Comparison of ENCODE assay signal across 1 cellular context in the genomic region with DNA sequence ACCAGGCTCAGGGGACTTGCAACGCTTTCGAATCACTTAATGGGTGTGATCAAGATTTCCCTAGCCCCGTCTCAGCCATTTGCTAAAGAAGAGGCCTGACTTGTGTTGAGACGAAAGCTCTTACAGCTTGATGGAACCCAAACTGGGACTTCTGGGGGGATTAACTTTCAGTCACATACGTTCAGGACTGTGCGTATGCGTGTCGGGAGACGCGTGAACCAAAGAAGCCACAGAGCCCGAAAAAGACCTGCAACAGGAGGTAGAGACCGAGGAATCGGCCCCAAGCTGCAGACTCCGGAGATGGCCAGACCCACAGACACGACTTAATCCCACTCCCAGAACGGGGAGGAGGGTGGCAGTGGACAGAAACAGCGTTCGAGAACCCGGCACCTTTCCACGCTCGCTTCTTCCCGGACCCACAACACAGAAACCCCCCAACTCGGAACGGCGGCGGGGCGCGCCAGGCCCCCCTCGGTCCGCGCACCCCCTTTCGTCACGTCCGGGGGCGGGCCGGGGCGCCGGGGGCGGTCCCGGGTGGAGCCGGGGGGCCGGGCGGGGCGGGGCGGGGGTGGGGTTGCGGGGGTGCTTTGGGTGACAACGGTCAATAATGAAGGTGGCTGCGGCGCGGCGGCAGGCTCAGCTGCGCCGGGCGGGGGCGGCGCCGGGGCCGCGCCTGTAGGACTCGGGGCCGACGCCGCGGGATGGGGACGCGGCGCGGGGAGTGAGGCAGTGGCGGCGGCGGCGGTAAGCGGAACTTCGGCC.
A peak's percentile ranks its signal among the peaks of the same experiment; 100 is the strongest.
TF ChIP-seq lines count a peak whose summit lies in the region.

A gene (plus strand): TSS at position 604 of the 762 bp plus-strand sequence. CDS start 256 bp downstream, outside the sequence.

TF ChIP-seq in GM12878, 131 proteins besides CTCF, POLR2A, EP300 and RAD21 (continued from another document and continues in another):
- TF ChIP-seq, protein P1, sequence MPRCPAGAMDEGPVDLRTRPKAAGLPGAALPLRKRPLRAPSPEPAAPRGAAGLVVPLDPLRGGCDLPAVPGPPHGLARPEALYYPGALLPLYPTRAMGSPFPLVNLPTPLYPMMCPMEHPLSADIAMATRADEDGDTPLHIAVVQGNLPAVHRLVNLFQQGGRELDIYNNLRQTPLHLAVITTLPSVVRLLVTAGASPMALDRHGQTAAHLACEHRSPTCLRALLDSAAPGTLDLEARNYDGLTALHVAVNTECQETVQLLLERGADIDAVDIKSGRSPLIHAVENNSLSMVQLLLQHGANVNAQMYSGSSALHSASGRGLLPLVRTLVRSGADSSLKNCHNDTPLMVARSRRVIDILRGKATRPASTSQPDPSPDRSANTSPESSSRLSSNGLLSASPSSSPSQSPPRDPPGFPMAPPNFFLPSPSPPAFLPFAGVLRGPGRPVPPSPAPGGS (IDR thresholded peaks at IDR 0.05; ENCODE audit: borderline replicate concordance, insufficient read depth, low read depth, low read length, poor library complexity, severe bottlenecking), result no peak
- TF ChIP-seq STAT1 (conservative IDR thresholded peaks at IDR 0.05) (no peak), TCF7 (IDR thresholded peaks at IDR 0.05; ENCODE audit: borderline replicate concordance) (no peak), TARDBP (IDR thresholded peaks at IDR 0.05; ENCODE audit: borderline replicate concordance) (no peak), RB1 (IDR thresholded peaks at IDR 0.05; ENCODE audit: borderline replicate concordance) (peak; percentile 42), SUZ12 (IDR thresholded peaks at IDR 0.05; ENCODE audit: unreplicated experiment) (no peak), PAX5 (IDR thresholded peaks at IDR 0.05; ENCODE audit: borderline replicate concordance, low read depth, low read length) (no peak), TCF3 (IDR thresholded peaks at IDR 0.05; ENCODE audit: borderline replicate concordance, insufficient read depth, low read depth, low read length) (0 out of 2 replicates have a peak, but pooled peaks have one; percentile 50), HDAC6 (IDR thresholded peaks at IDR 0.05; ENCODE audit: unreplicated experiment) (no peak), MEF2A (IDR thresholded peaks at IDR 0.05; ENCODE audit: insufficient read depth, low read depth, low read length) (no peak), MXI1 (IDR thresholded peaks at IDR 0.05; ENCODE audit: low read depth, low read length) (peak; percentile 43; the same call in 1 of the 2 replicates), BACH1 (IDR thresholded peaks at IDR 0.05; ENCODE audit: borderline replicate concordance) (no peak; the same call in 1 of the 2 replicates), CREB1 (IDR thresholded peaks at IDR 0.05; ENCODE audit: low read depth) (peak; percentile 87), NRF1 (conservative IDR thresholded peaks at IDR 0.05; ENCODE audit: low read depth, low read length) (no peak)
- TF ChIP-seq, protein P2, sequence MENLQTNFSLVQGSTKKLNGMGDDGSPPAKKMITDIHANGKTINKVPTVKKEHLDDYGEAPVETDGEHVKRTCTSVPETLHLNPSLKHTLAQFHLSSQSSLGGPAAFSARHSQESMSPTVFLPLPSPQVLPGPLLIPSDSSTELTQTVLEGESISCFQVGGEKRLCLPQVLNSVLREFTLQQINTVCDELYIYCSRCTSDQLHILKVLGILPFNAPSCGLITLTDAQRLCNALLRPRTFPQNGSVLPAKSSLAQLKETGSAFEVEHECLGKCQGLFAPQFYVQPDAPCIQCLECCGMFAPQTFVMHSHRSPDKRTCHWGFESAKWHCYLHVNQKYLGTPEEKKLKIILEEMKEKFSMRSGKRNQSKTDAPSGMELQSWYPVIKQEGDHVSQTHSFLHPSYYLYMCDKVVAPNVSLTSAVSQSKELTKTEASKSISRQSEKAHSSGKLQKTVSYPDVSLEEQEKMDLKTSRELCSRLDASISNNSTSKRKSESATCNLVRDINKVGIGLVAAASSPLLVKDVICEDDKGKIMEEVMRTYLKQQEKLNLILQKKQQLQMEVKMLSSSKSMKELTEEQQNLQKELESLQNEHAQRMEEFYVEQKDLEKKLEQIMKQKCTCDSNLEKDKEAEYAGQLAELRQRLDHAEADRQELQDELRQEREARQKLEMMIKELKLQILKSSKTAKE (IDR thresholded peaks at IDR 0.05; ENCODE audit: low read depth, poor library complexity, severe bottlenecking), result peak; percentile 46
- TF ChIP-seq, protein P3, sequence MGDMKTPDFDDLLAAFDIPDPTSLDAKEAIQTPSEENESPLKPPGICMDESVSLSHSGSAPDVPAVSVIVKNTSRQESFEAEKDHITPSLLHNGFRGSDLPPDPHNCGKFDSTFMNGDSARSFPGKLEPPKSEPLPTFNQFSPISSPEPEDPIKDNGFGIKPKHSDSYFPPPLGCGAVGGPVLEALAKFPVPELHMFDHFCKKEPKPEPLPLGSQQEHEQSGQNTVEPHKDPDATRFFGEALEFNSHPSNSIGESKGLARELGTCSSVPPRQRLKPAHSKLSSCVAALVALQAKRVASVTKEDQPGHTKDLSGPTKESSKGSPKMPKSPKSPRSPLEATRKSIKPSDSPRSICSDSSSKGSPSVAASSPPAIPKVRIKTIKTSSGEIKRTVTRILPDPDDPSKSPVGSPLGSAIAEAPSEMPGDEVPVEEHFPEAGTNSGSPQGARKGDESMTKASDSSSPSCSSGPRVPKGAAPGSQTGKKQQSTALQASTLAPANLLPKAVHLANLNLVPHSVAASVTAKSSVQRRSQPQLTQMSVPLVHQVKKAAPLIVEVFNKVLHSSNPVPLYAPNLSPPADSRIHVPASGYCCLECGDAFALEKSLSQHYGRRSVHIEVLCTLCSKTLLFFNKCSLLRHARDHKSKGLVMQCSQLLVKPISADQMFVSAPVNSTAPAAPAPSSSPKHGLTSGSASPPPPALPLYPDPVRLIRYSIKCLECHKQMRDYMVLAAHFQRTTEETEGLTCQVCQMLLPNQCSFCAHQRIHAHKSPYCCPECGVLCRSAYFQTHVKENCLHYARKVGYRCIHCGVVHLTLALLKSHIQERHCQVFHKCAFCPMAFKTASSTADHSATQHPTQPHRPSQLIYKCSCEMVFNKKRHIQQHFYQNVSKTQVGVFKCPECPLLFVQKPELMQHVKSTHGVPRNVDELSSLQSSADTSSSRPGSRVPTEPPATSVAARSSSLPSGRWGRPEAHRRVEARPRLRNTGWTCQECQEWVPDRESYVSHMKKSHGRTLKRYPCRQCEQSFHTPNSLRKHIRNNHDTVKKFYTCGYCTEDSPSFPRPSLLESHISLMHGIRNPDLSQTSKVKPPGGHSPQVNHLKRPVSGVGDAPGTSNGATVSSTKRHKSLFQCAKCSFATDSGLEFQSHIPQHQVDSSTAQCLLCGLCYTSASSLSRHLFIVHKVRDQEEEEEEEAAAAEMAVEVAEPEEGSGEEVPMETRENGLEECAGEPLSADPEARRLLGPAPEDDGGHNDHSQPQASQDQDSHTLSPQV (IDR thresholded peaks at IDR 0.05), result no peak
- TF ChIP-seq, protein P4, sequence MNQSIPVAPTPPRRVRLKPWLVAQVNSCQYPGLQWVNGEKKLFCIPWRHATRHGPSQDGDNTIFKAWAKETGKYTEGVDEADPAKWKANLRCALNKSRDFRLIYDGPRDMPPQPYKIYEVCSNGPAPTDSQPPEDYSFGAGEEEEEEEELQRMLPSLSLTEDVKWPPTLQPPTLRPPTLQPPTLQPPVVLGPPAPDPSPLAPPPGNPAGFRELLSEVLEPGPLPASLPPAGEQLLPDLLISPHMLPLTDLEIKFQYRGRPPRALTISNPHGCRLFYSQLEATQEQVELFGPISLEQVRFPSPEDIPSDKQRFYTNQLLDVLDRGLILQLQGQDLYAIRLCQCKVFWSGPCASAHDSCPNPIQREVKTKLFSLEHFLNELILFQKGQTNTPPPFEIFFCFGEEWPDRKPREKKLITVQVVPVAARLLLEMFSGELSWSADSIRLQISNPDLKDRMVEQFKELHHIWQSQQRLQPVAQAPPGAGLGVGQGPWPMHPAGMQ (IDR thresholded peaks at IDR 0.05; ENCODE audit: borderline replicate concordance), result no peak
- TF ChIP-seq, protein P5, sequence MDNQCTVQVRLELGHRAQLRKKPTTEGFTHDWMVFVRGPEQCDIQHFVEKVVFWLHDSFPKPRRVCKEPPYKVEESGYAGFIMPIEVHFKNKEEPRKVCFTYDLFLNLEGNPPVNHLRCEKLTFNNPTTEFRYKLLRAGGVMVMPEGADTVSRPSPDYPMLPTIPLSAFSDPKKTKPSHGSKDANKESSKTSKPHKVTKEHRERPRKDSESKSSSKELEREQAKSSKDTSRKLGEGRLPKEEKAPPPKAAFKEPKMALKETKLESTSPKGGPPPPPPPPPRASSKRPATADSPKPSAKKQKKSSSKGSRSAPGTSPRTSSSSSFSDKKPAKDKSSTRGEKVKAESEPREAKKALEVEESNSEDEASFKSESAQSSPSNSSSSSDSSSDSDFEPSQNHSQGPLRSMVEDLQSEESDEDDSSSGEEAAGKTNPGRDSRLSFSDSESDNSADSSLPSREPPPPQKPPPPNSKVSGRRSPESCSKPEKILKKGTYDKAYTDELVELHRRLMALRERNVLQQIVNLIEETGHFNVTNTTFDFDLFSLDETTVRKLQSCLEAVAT (IDR thresholded peaks at IDR 0.05), result peak; percentile 74
- TF ChIP-seq, protein P6, sequence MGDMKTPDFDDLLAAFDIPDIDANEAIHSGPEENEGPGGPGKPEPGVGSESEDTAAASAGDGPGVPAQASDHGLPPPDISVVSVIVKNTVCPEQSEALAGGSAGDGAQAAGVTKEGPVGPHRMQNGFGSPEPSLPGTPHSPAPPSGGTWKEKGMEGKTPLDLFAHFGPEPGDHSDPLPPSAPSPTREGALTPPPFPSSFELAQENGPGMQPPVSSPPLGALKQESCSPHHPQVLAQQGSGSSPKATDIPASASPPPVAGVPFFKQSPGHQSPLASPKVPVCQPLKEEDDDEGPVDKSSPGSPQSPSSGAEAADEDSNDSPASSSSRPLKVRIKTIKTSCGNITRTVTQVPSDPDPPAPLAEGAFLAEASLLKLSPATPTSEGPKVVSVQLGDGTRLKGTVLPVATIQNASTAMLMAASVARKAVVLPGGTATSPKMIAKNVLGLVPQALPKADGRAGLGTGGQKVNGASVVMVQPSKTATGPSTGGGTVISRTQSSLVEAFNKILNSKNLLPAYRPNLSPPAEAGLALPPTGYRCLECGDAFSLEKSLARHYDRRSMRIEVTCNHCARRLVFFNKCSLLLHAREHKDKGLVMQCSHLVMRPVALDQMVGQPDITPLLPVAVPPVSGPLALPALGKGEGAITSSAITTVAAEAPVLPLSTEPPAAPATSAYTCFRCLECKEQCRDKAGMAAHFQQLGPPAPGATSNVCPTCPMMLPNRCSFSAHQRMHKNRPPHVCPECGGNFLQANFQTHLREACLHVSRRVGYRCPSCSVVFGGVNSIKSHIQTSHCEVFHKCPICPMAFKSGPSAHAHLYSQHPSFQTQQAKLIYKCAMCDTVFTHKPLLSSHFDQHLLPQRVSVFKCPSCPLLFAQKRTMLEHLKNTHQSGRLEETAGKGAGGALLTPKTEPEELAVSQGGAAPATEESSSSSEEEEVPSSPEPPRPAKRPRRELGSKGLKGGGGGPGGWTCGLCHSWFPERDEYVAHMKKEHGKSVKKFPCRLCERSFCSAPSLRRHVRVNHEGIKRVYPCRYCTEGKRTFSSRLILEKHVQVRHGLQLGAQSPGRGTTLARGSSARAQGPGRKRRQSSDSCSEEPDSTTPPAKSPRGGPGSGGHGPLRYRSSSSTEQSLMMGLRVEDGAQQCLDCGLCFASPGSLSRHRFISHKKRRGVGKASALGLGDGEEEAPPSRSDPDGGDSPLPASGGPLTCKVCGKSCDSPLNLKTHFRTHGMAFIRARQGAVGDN (IDR thresholded peaks at IDR 0.05), result peak; percentile 48; the same call in 1 of the 2 replicates
- TF ChIP-seq, protein P7, sequence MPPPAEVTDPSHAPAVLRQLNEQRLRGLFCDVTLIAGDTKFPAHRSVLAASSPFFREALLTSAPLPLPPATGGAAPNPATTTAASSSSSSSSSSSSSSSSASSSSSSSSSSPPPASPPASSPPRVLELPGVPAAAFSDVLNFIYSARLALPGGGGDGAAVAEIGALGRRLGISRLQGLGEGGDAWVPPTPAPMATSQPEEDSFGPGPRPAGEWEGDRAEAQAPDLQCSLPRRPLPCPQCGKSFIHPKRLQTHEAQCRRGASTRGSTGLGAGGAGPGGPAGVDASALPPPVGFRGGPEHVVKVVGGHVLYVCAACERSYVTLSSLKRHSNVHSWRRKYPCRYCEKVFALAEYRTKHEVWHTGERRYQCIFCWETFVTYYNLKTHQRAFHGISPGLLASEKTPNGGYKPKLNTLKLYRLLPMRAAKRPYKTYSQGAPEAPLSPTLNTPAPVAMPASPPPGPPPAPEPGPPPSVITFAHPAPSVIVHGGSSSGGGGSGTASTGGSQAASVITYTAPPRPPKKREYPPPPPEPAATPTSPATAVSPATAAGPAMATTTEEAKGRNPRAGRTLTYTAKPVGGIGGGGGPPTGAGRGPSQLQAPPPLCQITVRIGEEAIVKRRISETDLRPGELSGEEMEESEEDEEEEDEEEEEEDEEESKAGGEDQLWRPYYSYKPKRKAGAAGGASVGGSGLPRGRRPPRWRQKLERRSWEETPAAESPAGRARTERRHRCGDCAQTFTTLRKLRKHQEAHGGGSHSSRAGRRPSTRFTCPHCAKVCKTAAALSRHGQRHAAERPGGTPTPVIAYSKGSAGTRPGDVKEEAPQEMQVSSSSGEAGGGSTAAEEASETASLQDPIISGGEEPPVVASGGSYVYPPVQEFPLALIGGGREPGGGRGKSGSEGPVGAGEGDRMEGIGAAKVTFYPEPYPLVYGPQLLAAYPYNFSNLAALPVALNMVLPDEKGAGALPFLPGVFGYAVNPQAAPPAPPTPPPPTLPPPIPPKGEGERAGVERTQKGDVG (CRISPR knock-in tag; IDR thresholded peaks at IDR 0.05), result no peak
- TF ChIP-seq, protein P8, sequence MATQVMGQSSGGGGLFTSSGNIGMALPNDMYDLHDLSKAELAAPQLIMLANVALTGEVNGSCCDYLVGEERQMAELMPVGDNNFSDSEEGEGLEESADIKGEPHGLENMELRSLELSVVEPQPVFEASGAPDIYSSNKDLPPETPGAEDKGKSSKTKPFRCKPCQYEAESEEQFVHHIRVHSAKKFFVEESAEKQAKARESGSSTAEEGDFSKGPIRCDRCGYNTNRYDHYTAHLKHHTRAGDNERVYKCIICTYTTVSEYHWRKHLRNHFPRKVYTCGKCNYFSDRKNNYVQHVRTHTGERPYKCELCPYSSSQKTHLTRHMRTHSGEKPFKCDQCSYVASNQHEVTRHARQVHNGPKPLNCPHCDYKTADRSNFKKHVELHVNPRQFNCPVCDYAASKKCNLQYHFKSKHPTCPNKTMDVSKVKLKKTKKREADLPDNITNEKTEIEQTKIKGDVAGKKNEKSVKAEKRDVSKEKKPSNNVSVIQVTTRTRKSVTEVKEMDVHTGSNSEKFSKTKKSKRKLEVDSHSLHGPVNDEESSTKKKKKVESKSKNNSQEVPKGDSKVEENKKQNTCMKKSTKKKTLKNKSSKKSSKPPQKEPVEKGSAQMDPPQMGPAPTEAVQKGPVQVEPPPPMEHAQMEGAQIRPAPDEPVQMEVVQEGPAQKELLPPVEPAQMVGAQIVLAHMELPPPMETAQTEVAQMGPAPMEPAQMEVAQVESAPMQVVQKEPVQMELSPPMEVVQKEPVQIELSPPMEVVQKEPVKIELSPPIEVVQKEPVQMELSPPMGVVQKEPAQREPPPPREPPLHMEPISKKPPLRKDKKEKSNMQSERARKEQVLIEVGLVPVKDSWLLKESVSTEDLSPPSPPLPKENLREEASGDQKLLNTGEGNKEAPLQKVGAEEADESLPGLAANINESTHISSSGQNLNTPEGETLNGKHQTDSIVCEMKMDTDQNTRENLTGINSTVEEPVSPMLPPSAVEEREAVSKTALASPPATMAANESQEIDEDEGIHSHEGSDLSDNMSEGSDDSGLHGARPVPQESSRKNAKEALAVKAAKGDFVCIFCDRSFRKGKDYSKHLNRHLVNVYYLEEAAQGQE (IDR thresholded peaks at IDR 0.05; ENCODE audit: low read depth, low read length), result no peak
